Comparison of ENCODE assay signal across 8 cellular contexts in the genomic region with DNA sequence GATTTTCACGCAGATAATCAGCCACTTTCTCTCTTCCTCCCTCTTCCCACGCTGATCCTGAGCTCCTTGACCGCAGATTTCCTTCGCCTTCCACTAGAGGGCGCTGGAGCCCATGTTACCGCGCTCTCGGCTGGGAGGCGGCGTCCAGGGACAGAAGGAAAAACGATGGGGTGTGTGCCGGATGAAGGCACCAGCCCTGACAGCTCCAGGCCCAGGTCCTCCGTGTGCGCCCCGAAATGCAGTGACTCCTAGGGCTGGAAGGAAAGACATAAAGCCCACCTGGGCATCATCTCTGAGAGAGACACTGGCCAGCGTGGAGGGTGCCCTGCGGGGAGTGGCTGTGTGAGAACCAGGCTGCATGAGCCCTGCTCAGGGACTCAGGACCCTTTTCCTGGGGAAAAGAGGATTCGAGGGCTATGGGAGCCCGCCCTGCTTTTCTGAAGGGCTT. TPM values are rescaled to one million over a fixed set of nuclear protein-coding genes. Genes with fewer than 3 reads are reported as not detected.
DNase-seq lines count a peak whose midpoint lies in the region; ATAC-seq and TF ChIP-seq lines count a peak whose summit lies in the region.

No MANE protein-coding gene starts in this region.

- H3K27ac Mint-ChIP-seq in Calu3 (ENCODE audit: unreplicated experiment) = no peak overlapping the region

- H3K36me3 Mint-ChIP-seq in Calu3 (ENCODE audit: insufficient read depth, unreplicated experiment) = no peaks in the 10 kb centered on the region

- ATAC-seq in GM21528 (IDR thresholded peaks at IDR 0.05; ENCODE audit: low FRiP score, unreplicated experiment) (peak; percentile 87), left ventricle myocardium superior (peak; percentile 84)

- no peaks in the 10 kb centered on the region for H3K4me1 Mint-ChIP-seq in Calu3 (ENCODE audit: low read depth, unreplicated experiment)

- BruUV-seq in Calu3 (replicated peaks; lab: Mats Ljungman, UMichigan) = no TSS peak

- peak; percentile 88 for TF ChIP-seq CTCF in Calu3 (IDR thresholded peaks at IDR 0.05; ENCODE audit: unreplicated experiment)

- H3K4me3 Mint-ChIP-seq in Calu3 (ENCODE audit: low read depth, unreplicated experiment) = peak overlapping the region; percentile 29

- DNase-seq in Calu3 (peak; percentile 82), LoVo (ENCODE audit: low spot score) (peak; percentile 74), SHP77 (lab: John Stamatoyannopoulos, UW) (peak; percentile 71 to 72), amniotic epithelial cell (ENCODE audit: low read depth) (peak; percentile 23), left ventricle myocardium superior (peak; percentile 77), putamen (ENCODE audit: low spot score) (peak; percentile 47), GDM1 (lab: John Stamatoyannopoulos, UW) (no peak)

- peaks cover 54% of the 10 kb centered on the region for H3K27me3 Mint-ChIP-seq in Calu3 (ENCODE audit: unreplicated experiment)

- intact Hi-C loops in Calu3 (cut with micrococcal nuclease; ENCODE audit: unreplicated experiment) = loop anchor here (10.0 kb wide), 2 partner anchors 793 to 1073 kb away; no protein-coding TSS in a partner anchor
- intact Hi-C loops in left ventricle myocardium superior (cut with micrococcal nuclease) = loop anchor here (10.0 kb wide), 2 partner anchors 1073 to 1883 kb away; no protein-coding TSS in a partner anchor

- CTCF ChIA-PET in Calu3 (lab: Charles Lee) = interaction anchor here (0.6 to 1.6 kb wide), 15 partner anchors 9 to 1071 kb away, joined by 3 to 5 read pairs (median 3); no protein-coding TSS in a partner anchor

- no peaks in the 10 kb centered on the region for H3K9me3 Mint-ChIP-seq in Calu3 (ENCODE audit: low read depth, unreplicated experiment)

RNA-seq across cellular contexts. Expression of gene CYP2J2, which starts 44.9 kb away (rescaled TPM):
- total RNA-seq in Calu3 (2022) (15.2 and 17.0 TPM in 2 replicates), left ventricle myocardium superior (69.2 TPM)
